Comparison of ENCODE assay signal across 8 cellular contexts in genomic region chr3:69012111-69012835, GRCh38. TPM values are rescaled to one million over a fixed set of nuclear protein-coding genes. Genes with fewer than 3 reads are reported as not detected.
DNase-seq lines count a peak whose midpoint lies in the region; ATAC-seq and TF ChIP-seq lines count a peak whose summit lies in the region.

No MANE protein-coding gene starts in this region.

- BruUV-seq in MCF 10A (replicated peaks; lab: Mats Ljungman, UMichigan): no TSS peak

- H3K36me3 Mint-ChIP-seq in activated T-cell treated with anti-CD3 and anti-CD28 coated beads, Interleukin-2, amount 50 U/mL, for 72 hours (ENCODE audit: insufficient read depth in 2 of 2): peaks cover 0 to 6% of the 10 kb centered on the region in 2 donors
- peaks cover 41% of the 10 kb centered on the region for H3K36me3 Mint-ChIP-seq in MCF 10A (ENCODE audit: insufficient read depth, unreplicated experiment)

- no peaks in the 10 kb centered on the region for H3K9me3 Mint-ChIP-seq in activated T-cell treated with anti-CD3 and anti-CD28 coated beads, Interleukin-2, amount 50 U/mL, for 72 hours
- H3K9me3 Mint-ChIP-seq in MCF 10A (ENCODE audit: unreplicated experiment): no peaks in the 10 kb centered on the region

- H3K9me3 ChIP-seq in thyroid gland: no peaks in the 10 kb centered on the region

- no peaks in the 10 kb centered on the region for H3K27me3 Mint-ChIP-seq in activated T-cell treated with anti-CD3 and anti-CD28 coated beads, Interleukin-2, amount 50 U/mL, for 72 hours (ENCODE audit: low read depth)
- H3K27me3 Mint-ChIP-seq in MCF 10A (ENCODE audit: insufficient read depth, unreplicated experiment): no peaks in the 10 kb centered on the region

- no peak for ATAC-seq in activated T-cell treated with anti-CD3 and anti-CD28 coated beads, Interleukin-2, amount 50 U/mL, for 72 hours (replicated peaks in 1 of 2)

- intact Hi-C loops in MCF 10A (cut with micrococcal nuclease) (loop anchor here (5.0 kb wide), 1 partner anchor 75 kb away; no protein-coding TSS in a partner anchor), thyroid gland (cut with DNase I) (no loop called here)

- peak overlapping the region; percentile 85 to 92 for H3K4me3 Mint-ChIP-seq in activated T-cell treated with anti-CD3 and anti-CD28 coated beads, Interleukin-2, amount 50 U/mL, for 72 hours
- H3K4me3 Mint-ChIP-seq in MCF 10A (ENCODE audit: unreplicated experiment): peak overlapping the region; percentile 89

- peak overlapping the region in 2 of 3 donors; percentile 64 to 94 for H3K4me3 ChIP-seq in thyroid gland (replicated peaks in 1 of 3)

- WGBS in thyroid gland, 2 donors: 76% methylated on average over 22 of the region's 22 CpGs

- H3K36me3 ChIP-seq in thyroid gland: peaks cover 1 to 13% of the 10 kb centered on the region in 2 donors

- peaks cover 35% of the 10 kb centered on the region for H3K4me1 Mint-ChIP-seq in activated T-cell treated with anti-CD3 and anti-CD28 coated beads, Interleukin-2, amount 50 U/mL, for 72 hours (ENCODE audit: low read depth)
- peaks cover 32% of the 10 kb centered on the region for H3K4me1 Mint-ChIP-seq in MCF 10A (ENCODE audit: insufficient read depth, unreplicated experiment)

- no peak for TF ChIP-seq CTCF in MCF 10A (IDR thresholded peaks at IDR 0.05; ENCODE audit: unreplicated experiment)
- TF ChIP-seq CTCF in thyroid gland (IDR thresholded peaks at IDR 0.05): no peak

- no peak for TF ChIP-seq POLR2A in thyroid gland (IDR thresholded peaks at IDR 0.05)

- H3K27ac Mint-ChIP-seq in activated T-cell treated with anti-CD3 and anti-CD28 coated beads, Interleukin-2, amount 50 U/mL, for 72 hours: peak overlapping the region; percentile 95
- H3K27ac Mint-ChIP-seq in MCF 10A (ENCODE audit: low read depth, unreplicated experiment): peak overlapping the region; percentile 91

- POLR2A ChIA-PET in MCF 10A (lab: Yijun Ruan, JAX): interaction anchor here (0.6 to 9.3 kb wide), 11 partner anchors 9 to 529 kb away, joined by 3 to 94 read pairs (median 5); partner anchors contain the start of genes ARL6IP5, TMF1 and UBA3

- CTCF ChIA-PET in MCF 10A (lab: Yijun Ruan, JAX): interaction anchor here (0.6 to 1.9 kb wide), 6 partner anchors 9 to 701 kb away, joined by 3 to 12 read pairs (median 3); no protein-coding TSS in a partner anchor

- no peak for DNase-seq in activated T-cell treated with anti-CD3 and anti-CD28 coated beads, Interleukin-2, amount 50 U/mL, for 72 hours
- no peak for DNase-seq in activated T-cell treated with anti-CD3 and anti-CD28 coated beads, Interleukin-2, amount 50 U/mL, for 48 hours
- DNase-seq in MCF 10A (ENCODE audit: unreplicated experiment) (peak; percentile 82), left kidney (ENCODE audit: low read depth, low spot score) (peak; percentile 61), thyroid gland (peak; percentile 31 to 33), HK-2 (ENCODE audit: unreplicated experiment) (no peak), NCI-H2081 (lab: John Stamatoyannopoulos, UW) (no peak)
- no peak for DNase-seq in effector CD8-positive, alpha-beta T cell (lab: John Stamatoyannopoulos, UW)

- peaks cover 0 to 7% of the 10 kb centered on the region in 2 donors for H3K4me1 ChIP-seq in thyroid gland

- no peaks in the 10 kb centered on the region for H3K27me3 ChIP-seq in thyroid gland

- peak overlapping the region; percentile 95 to 99 (median 96) for H3K27ac ChIP-seq in thyroid gland

RNA-seq across cellular contexts. Expression of gene EOGT, which starts 1.2 kb away (rescaled TPM):
- 10 to 100 TPM; 16.8 to 23.7 TPM for total RNA-seq in activated T-cell treated with anti-CD3 and anti-CD28 coated beads, Interleukin-2, amount 50 U/mL, for 72 hours
- total RNA-seq in MCF 10A (2022) (40.9 and 41.7 TPM in 2 replicates), thyroid gland (10 to 100 TPM; 14.6 to 33.2 (median 20.8) TPM)

RNA-seq across cellular contexts. Expression of gene TMF1, which starts 39.9 kb away (rescaled TPM):
- 10 to 100 TPM; 32.2 to 41.9 TPM for total RNA-seq in activated T-cell treated with anti-CD3 and anti-CD28 coated beads, Interleukin-2, amount 50 U/mL, for 72 hours
- total RNA-seq in MCF 10A (2022): 50.2 and 52.4 TPM in 2 replicates
- 10 to 100 TPM; 44.3 to 53.2 (median 50.3) TPM for total RNA-seq in thyroid gland

Comparison
In these comparisons a context has a peak if more than half of its experiments do, and no peak if none do; other contexts are left out.
1. DNase-seq: peak in MCF 10A (single experiment), left kidney (single experiment) and thyroid gland (2 of 2); none in activated T-cell treated with anti-CD3 and anti-CD28 coated beads, Interleukin-2, amount 50 U/mL, for 72 hours (0 of 2), activated T-cell treated with anti-CD3 and anti-CD28 coated beads, Interleukin-2, amount 50 U/mL, for 48 hours (0 of 2), effector CD8-positive, alpha-beta T cell (single experiment), HK-2 (single experiment) and NCI-H2081 (0 of 2).